1 cellular context compared by ENCODE assay signal in the genomic region with DNA sequence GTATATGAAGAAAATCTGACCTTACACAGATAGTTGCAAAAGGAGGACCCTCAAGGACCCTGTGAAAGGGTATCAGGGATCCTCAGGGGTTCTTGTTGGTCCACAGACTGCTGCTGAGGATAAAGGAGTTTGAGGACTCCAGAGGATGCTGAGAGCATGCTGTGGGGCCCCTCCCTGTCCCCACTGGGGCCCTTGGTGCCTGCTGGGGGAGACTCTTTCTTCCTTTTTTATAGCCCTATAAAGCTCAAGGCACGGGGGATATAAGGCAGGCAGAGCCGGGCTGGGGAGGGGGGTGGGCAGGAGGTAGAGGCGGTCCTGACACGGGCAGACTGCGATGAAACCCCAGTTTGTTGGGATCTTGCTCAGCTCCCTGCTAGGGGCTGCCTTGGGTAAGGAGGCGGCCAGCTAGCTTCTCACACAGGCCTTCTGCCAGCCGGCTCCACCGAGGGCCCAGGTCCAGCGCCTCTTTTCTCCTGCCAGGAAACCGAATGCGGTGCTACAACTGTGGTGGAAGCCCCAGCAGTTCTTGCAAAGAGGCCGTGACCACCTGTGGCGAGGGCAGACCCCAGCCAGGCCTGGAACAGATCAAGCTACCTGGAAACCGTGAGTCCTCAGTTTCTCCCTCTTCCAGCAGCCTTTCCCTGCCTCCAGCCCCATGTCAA.
A peak's percentile ranks its signal among the peaks of the same experiment; 100 is the strongest.
TF ChIP-seq lines count a peak whose summit lies in the region.

A gene with protein sequence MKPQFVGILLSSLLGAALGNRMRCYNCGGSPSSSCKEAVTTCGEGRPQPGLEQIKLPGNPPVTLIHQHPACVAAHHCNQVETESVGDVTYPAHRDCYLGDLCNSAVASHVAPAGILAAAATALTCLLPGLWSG (plus strand): TSS at position 327 of the 662 bp plus-strand sequence. CDS start 8 bp downstream, at position 335.

TF ChIP-seq in HepG2, 621 proteins besides CTCF, POLR2A, EP300 and RAD21:
- 0 out of 2 replicates have a peak, but pooled peaks have one; percentile 35 for TF ChIP-seq HOXD1 (CRISPR knock-in tag; IDR thresholded peaks at IDR 0.05)
- TF ChIP-seq ZNF329 (CRISPR knock-in tag; IDR thresholded peaks at IDR 0.05; ENCODE audit: low read depth) = no peak
- no peak for TF ChIP-seq SALL2 (CRISPR knock-in tag; IDR thresholded peaks at IDR 0.05)
- TF ChIP-seq, protein P1, sequence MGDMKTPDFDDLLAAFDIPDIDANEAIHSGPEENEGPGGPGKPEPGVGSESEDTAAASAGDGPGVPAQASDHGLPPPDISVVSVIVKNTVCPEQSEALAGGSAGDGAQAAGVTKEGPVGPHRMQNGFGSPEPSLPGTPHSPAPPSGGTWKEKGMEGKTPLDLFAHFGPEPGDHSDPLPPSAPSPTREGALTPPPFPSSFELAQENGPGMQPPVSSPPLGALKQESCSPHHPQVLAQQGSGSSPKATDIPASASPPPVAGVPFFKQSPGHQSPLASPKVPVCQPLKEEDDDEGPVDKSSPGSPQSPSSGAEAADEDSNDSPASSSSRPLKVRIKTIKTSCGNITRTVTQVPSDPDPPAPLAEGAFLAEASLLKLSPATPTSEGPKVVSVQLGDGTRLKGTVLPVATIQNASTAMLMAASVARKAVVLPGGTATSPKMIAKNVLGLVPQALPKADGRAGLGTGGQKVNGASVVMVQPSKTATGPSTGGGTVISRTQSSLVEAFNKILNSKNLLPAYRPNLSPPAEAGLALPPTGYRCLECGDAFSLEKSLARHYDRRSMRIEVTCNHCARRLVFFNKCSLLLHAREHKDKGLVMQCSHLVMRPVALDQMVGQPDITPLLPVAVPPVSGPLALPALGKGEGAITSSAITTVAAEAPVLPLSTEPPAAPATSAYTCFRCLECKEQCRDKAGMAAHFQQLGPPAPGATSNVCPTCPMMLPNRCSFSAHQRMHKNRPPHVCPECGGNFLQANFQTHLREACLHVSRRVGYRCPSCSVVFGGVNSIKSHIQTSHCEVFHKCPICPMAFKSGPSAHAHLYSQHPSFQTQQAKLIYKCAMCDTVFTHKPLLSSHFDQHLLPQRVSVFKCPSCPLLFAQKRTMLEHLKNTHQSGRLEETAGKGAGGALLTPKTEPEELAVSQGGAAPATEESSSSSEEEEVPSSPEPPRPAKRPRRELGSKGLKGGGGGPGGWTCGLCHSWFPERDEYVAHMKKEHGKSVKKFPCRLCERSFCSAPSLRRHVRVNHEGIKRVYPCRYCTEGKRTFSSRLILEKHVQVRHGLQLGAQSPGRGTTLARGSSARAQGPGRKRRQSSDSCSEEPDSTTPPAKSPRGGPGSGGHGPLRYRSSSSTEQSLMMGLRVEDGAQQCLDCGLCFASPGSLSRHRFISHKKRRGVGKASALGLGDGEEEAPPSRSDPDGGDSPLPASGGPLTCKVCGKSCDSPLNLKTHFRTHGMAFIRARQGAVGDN (CRISPR knock-in tag; IDR thresholded peaks at IDR 0.05) = peak; percentile 30; the same call in 1 of the 2 replicates
- TF ChIP-seq ZNF225 (CRISPR knock-in tag; IDR thresholded peaks at IDR 0.05) = 0 out of 2 replicates have a peak, but pooled peaks have one; percentile 56
- TF ChIP-seq HNRNPLL (IDR thresholded peaks at IDR 0.05; ENCODE audit: low read depth, low read length, poor library complexity, severe bottlenecking) = peak; percentile 23
TF ChIP-seq in HepG2: peak in this region for 4.
